32 cellular contexts compared by ENCODE assay signal in genomic region chr14:88935083-88935482, GRCh38.
"Had no signal": no experiment of that assay in that cellular context is flagged by ENCODE, and none has a peak within 500 bp of the region (broad histone marks: within the 10 kb centered on the region; RNA-seq: fewer than 3 reads in every experiment).

No MANE protein-coding gene starts in this region.

- H3K4me2 ChIP-seq: KMS-11 had no signal

- H3K36me3 Mint-ChIP-seq: activated naive CD4-positive, alpha-beta T cell treated with anti-CD3 and anti-CD28 coated beads, Interleukin-2, amount 50 U/mL, for 24 hours; activated naive CD8-positive, alpha-beta T cell treated with anti-CD3 and anti-CD28 coated beads, Interleukin-2, amount 10 ng/mL, durations not matched to agents 7 days and 5 days had no signal

- DNase-seq: activated CD4-positive, alpha-beta T cell treated with anti-CD3 and anti-CD28 coated beads for 1 hour; activated CD4-positive, alpha-beta T cell treated with anti-CD3 and anti-CD28 coated beads, Interleukin-2, amount 10 ng/mL, durations not matched to agents 24 days and 14 days; activated CD4-positive, alpha-beta T cell treated with anti-CD3 and anti-CD28 coated beads, Interleukin-2, amount 50 U/mL, for 48 hours; activated CD4-positive, CD25-positive, alpha-beta regulatory T cell; activated CD8-positive, alpha-beta T cell treated with anti-CD3 and anti-CD28 coated beads, Interleukin-2, amount 10 ng/mL, durations not matched to agents 7 days and 5 days; activated gamma-delta T cell; activated naive CD4-positive, alpha-beta T cell treated with Interleukin-2 at 50 U/mL for 16 hours; activated naive CD8-positive, alpha-beta T cell treated with anti-CD3 and anti-CD28 coated beads, Interleukin-2, amount 10 ng/mL, durations not matched to agents 7 days and 5 days; activated T-cell treated with anti-CD3 and anti-CD28 coated beads, Interleukin-2, amount 50 U/mL, for 24 hours; amygdala; NCI-H1092 treated with DMSO at 0.1 percent for 48 hours; NCI-H1417; NCI-H146; NCI-H187; NCI-H2029 treated with DMSO at 0.1 percent for 48 hours; NCI-H2107; NCI-H2171; NCI-H510A; NCI-H526; NCI-H748 treated with DMSO at 0.1 percent for 48 hours; NK-92 treated with Interleukin-12 subunit alpha and Interleukin-12 subunit beta, amount 100 ng/mL, for 24 hours; OCI-M1; Right ventricle myocardium superior; SW 1271; T-helper 1 cell; T-helper 2 cell; T-helper 9 cell; WERI-Rb-1 had no signal

- H3K36me3 ChIP-seq: ascending aorta, WERI-Rb-1 had no signal

- H3K4me1 Mint-ChIP-seq: activated CD4-positive, alpha-beta T cell treated with anti-CD3 and anti-CD28 coated beads, Interleukin-2, amount 10 ng/mL, durations not matched to agents 24 days and 14 days; activated naive CD4-positive, alpha-beta T cell treated with anti-CD3 and anti-CD28 coated beads, Interleukin-2, amount 50 U/mL, for 24 hours; activated naive CD8-positive, alpha-beta T cell treated with anti-CD3 and anti-CD28 coated beads, Interleukin-2, amount 10 ng/mL, durations not matched to agents 7 days and 5 days had no signal

- H3K27ac ChIP-seq: ascending aorta, KMS-11, WERI-Rb-1 had no signal

- H3K9me3 Mint-ChIP-seq: activated CD4-positive, alpha-beta T cell treated with anti-CD3 and anti-CD28 coated beads, Interleukin-2, amount 10 ng/mL, durations not matched to agents 24 days and 14 days; activated naive CD4-positive, alpha-beta T cell treated with anti-CD3 and anti-CD28 coated beads, Interleukin-2, amount 50 U/mL, for 24 hours; activated naive CD8-positive, alpha-beta T cell treated with anti-CD3 and anti-CD28 coated beads, Interleukin-2, amount 10 ng/mL, durations not matched to agents 7 days and 5 days; activated T-cell treated with anti-CD3 and anti-CD28 coated beads, Interleukin-2, amount 50 U/mL, for 24 hours; activated T-helper 2 cell treated with anti-CD3 and anti-CD28 coated beads, Interferon-gamma antibody, Interleukin-2, Interleukin-4, amounts not matched to agents 10 μg/mL and 5 μg/mL and 100 μg/mL, durations not matched to agents 14 hours and 24 hours and 36 hours had no signal

- H3K27me3 Mint-ChIP-seq: activated CD4-positive, alpha-beta T cell treated with anti-CD3 and anti-CD28 coated beads, Interleukin-2, amount 10 ng/mL, durations not matched to agents 24 days and 14 days had no signal

- ATAC-seq: activated CD8-positive, alpha-beta T cell treated with anti-CD3 and anti-CD28 coated beads, Interleukin-2, amount 10 ng/mL, durations not matched to agents 7 days and 5 days had no signal

- H3K9ac ChIP-seq: KMS-11 had no signal

- H3K27me3 ChIP-seq: ascending aorta had no signal

- H3K27ac Mint-ChIP-seq: activated CD4-positive, alpha-beta T cell treated with anti-CD3 and anti-CD28 coated beads, Interleukin-2, amount 10 ng/mL, durations not matched to agents 24 days and 14 days; activated CD8-positive, alpha-beta T cell treated with anti-CD3 and anti-CD28 coated beads, Interleukin-2, amount 10 ng/mL, durations not matched to agents 7 days and 5 days; activated naive CD4-positive, alpha-beta T cell treated with anti-CD3 and anti-CD28 coated beads, Interleukin-2, amount 50 U/mL, for 24 hours; activated naive CD8-positive, alpha-beta T cell treated with anti-CD3 and anti-CD28 coated beads, Interleukin-2, amount 10 ng/mL, durations not matched to agents 7 days and 5 days; activated T-cell treated with anti-CD3 and anti-CD28 coated beads, Interleukin-2, amount 50 U/mL, for 24 hours; activated T-helper 2 cell treated with anti-CD3 and anti-CD28 coated beads, Interferon-gamma antibody, Interleukin-2, Interleukin-4, amounts not matched to agents 10 μg/mL and 5 μg/mL and 100 μg/mL, durations not matched to agents 14 hours and 24 hours and 36 hours had no signal

- H3K4me3 ChIP-seq: ascending aorta had no signal

- H3K4me1 ChIP-seq: ascending aorta had no signal

- H3K9me3 ChIP-seq: ascending aorta had no signal

- H3K4me3 Mint-ChIP-seq: activated CD4-positive, alpha-beta T cell treated with anti-CD3 and anti-CD28 coated beads, Interleukin-2, amount 10 ng/mL, durations not matched to agents 24 days and 14 days; activated CD8-positive, alpha-beta T cell treated with anti-CD3 and anti-CD28 coated beads, Interleukin-2, amount 10 ng/mL, durations not matched to agents 7 days and 5 days; activated naive CD4-positive, alpha-beta T cell treated with anti-CD3 and anti-CD28 coated beads, Interleukin-2, amount 50 U/mL, for 24 hours; activated naive CD8-positive, alpha-beta T cell treated with anti-CD3 and anti-CD28 coated beads, Interleukin-2, amount 10 ng/mL, durations not matched to agents 7 days and 5 days; activated T-cell treated with anti-CD3 and anti-CD28 coated beads, Interleukin-2, amount 50 U/mL, for 24 hours had no signal
